Comparison of ENCODE assay signal across 17 cellular contexts in the genomic region with DNA sequence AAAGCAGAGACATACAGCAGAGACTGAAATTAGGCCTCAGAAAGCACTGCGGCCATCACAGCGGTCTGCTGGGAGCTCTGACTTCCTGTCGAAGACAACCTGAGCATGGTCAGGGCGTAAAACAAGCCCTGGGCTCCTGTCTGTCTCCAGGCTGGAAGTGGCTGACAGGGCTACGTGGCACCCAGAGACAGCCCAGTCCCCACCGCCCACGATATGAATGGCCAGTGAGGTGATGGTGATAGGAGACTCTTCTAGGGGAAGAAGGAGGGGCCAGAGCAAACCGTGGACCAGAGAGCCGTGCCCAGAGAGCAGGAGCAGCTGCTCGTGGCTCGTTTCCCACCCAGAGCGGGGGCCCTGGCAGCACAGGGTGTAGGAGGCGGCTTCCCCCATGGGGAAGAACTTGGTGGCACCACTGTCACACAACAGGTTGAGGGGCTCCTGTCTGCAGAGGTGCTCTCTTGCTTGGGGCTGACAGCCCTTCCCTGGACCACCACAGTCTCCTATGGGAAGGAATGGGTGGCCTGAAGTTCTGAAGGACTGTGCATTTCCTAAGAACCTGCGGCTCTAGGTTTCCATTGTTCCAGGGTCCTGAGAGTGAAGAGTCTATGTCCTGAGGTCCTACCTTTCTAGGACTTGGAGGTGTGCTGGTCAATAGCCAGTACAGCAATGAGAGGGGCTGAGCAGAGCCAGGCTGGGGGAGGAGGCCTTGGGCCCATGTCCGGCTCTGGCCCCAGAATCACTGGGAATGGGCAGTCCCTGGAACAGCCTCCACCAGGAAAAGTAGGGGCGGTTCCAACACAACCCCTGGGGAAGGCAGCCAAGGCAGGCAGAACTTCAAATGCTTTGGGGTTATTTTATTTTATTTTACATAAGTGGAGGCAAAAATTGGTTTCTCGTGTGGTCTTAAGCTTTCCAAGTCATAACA. TPM values are rescaled to one million over a fixed set of nuclear protein-coding genes. Genes with fewer than 3 reads are reported as not detected.
A peak's percentile ranks its signal among the peaks of the same experiment; 100 is the strongest.
DNase-seq lines count a peak whose midpoint lies in the region; ATAC-seq and TF ChIP-seq lines count a peak whose summit lies in the region.
"Had no signal": no experiment of that assay in that cellular context is flagged by ENCODE, and none has a peak within 500 bp of the region (broad histone marks: within the 10 kb centered on the region; RNA-seq: fewer than 3 reads in every experiment).

No MANE protein-coding gene starts in this region.

- ATAC-seq in activated T-cell treated with anti-CD3 and anti-CD28 coated beads, Interleukin-2, amount 50 U/mL, for 4 hours, result no peak
- ATAC-seq in HG03139 (IDR thresholded peaks at IDR 0.05; ENCODE audit: unreplicated experiment), result no peak
- ATAC-seq in GM18907 (IDR thresholded peaks at IDR 0.05; ENCODE audit: unreplicated experiment), result no peak

- H3K36me3 Mint-ChIP-seq in activated T-cell treated with anti-CD3 and anti-CD28 coated beads, Interleukin-2, amount 50 U/mL, for 4 hours (ENCODE audit: insufficient read depth), result no peaks in the 10 kb centered on the region
- H3K36me3 Mint-ChIP-seq in osteocyte (ENCODE audit: unreplicated experiment), result no peaks in the 10 kb centered on the region
- H3K36me3 Mint-ChIP-seq: brain had no signal

- H3K4me1 Mint-ChIP-seq in activated T-cell treated with anti-CD3 and anti-CD28 coated beads, Interleukin-2, amount 50 U/mL, for 4 hours (ENCODE audit: low read depth), result peaks cover 19% of the 10 kb centered on the region
- H3K4me1 Mint-ChIP-seq in osteocyte (ENCODE audit: unreplicated experiment), result no peaks in the 10 kb centered on the region
- H3K4me1 Mint-ChIP-seq: brain had no signal

- no peak for TF ChIP-seq CTCF in osteocyte (IDR thresholded peaks at IDR 0.05)

- H3K4me3 Mint-ChIP-seq in activated T-cell treated with anti-CD3 and anti-CD28 coated beads, Interleukin-2, amount 50 U/mL, for 4 hours, result no peak overlapping the region
- no peak overlapping the region for H3K4me3 Mint-ChIP-seq in osteocyte (ENCODE audit: unreplicated experiment)
- H3K4me3 Mint-ChIP-seq: activated T-helper 1 cell treated with anti-CD3 and anti-CD28 coated beads, Interleukin-12 subunit alpha, Interleukin-12 subunit beta, Interleukin-2, Interleukin-4 antibody, amounts not matched to agents 30 ng/mL and 10 ng/mL and 1 ng/mL, durations not matched to agents 14 hours and 24 hours and 36 hours; brain had no signal

- H3K27me3 Mint-ChIP-seq in activated T-cell treated with anti-CD3 and anti-CD28 coated beads, Interleukin-2, amount 50 U/mL, for 4 hours (ENCODE audit: low read depth), result no peaks in the 10 kb centered on the region
- H3K27me3 Mint-ChIP-seq in osteocyte (ENCODE audit: unreplicated experiment), result no peaks in the 10 kb centered on the region

- peak; percentile 5 to 13 for DNase-seq in activated T-cell treated with anti-CD3 and anti-CD28 coated beads, Interleukin-2, amount 50 U/mL, for 48 hours
- no peak for DNase-seq in activated T-cell treated with anti-CD3 and anti-CD28 coated beads, Interleukin-2, amount 50 U/mL, for 4 hours
- peak; percentile 3 for DNase-seq in GM03348 (ENCODE audit: low spot score)
- DNase-seq in activated CD8-positive, alpha-beta memory T cell treated with anti-CD3 and anti-CD28 coated beads, Interleukin-2, amount 50 U/mL, for 48 hours, result peak; percentile 47
- DNase-seq in osteocyte (ENCODE audit: extremely low spot score, unreplicated experiment), result peak; percentile 75
- no peak for DNase-seq in DMS79 treated with DMSO at 0.1 percent for 48 hours (lab: John Stamatoyannopoulos, UW)
- DNase-seq: Calu3, hypothalamus, NCI-H2081, NCI-H526 treated with DMSO at 0.1 percent for 48 hours, PC-9, SW 1271 had no signal

- H3K9me3 Mint-ChIP-seq in activated T-cell treated with anti-CD3 and anti-CD28 coated beads, Interleukin-2, amount 50 U/mL, for 4 hours, result no peaks in the 10 kb centered on the region
- peaks cover 5% of the 10 kb centered on the region for H3K9me3 Mint-ChIP-seq in osteocyte (ENCODE audit: unreplicated experiment)
- H3K9me3 Mint-ChIP-seq: activated T-helper 1 cell treated with anti-CD3 and anti-CD28 coated beads, Interleukin-12 subunit alpha, Interleukin-12 subunit beta, Interleukin-2, Interleukin-4 antibody, amounts not matched to agents 30 ng/mL and 10 ng/mL and 1 ng/mL, durations not matched to agents 14 hours and 24 hours and 36 hours had no signal

- no peak overlapping the region for H3K27ac Mint-ChIP-seq in osteocyte (ENCODE audit: unreplicated experiment)
- H3K27ac Mint-ChIP-seq: activated T-helper 1 cell treated with anti-CD3 and anti-CD28 coated beads, Interleukin-12 subunit alpha, Interleukin-12 subunit beta, Interleukin-2, Interleukin-4 antibody, amounts not matched to agents 30 ng/mL and 10 ng/mL and 1 ng/mL, durations not matched to agents 14 hours and 24 hours and 36 hours; brain had no signal

RNA-seq across cellular contexts. Expression of a gene that starts 56.4 kb away (rescaled TPM):
- not detected for total RNA-seq in activated T-cell treated with anti-CD3 and anti-CD28 coated beads, Interleukin-2, amount 50 U/mL, for 4 hours
- total RNA-seq in osteocyte, result 1.7 and 2.2 TPM in 2 replicates
- total RNA-seq: Calu3, liver, PC-9 had no signal

Comparison
In these comparisons a context has a peak if more than half of its experiments do, and no peak if none do; other contexts are left out.
1. DNase-seq: peak in activated T-cell treated with anti-CD3 and anti-CD28 coated beads, Interleukin-2, amount 50 U/mL, for 48 hours (2 of 2), GM03348 (single experiment), activated CD8-positive, alpha-beta memory T cell treated with anti-CD3 and anti-CD28 coated beads, Interleukin-2, amount 50 U/mL, for 48 hours (single experiment) and osteocyte (single experiment); none in activated T-cell treated with anti-CD3 and anti-CD28 coated beads, Interleukin-2, amount 50 U/mL, for 4 hours (single experiment) and DMS79 treated with DMSO at 0.1 percent for 48 hours (single experiment).